Comparison of ENCODE assay signal across 22 cellular contexts in genomic region chr3:47265008-47265407, GRCh38. TPM values are rescaled to one million over a fixed set of nuclear protein-coding genes. Genes with fewer than 3 reads are reported as not detected.
DNase-seq lines count a peak whose midpoint lies in the region; ATAC-seq and FAIRE-seq lines count a peak whose summit lies in the region.
"Had no signal": no experiment of that assay in that cellular context is flagged by ENCODE, and none has a peak within 500 bp of the region (broad histone marks: within the 10 kb centered on the region; RNA-seq: fewer than 3 reads in every experiment).

No MANE protein-coding gene starts in this region.

- H2AK5ac ChIP-seq in mesenchymal stem cell (ENCODE audit: low read length, severe bottlenecking), result peak overlapping the region; percentile 63

- no peak overlapping the region for H2AFZ ChIP-seq in mesenchymal stem cell (ENCODE audit: low read depth, low read length)

- no peak overlapping the region for H3K4me2 ChIP-seq in mesenchymal stem cell (ENCODE audit: low read length, poor library complexity, severe bottlenecking)
- H3K4me2 ChIP-seq: A549 had no signal

- H3K4me1 ChIP-seq in mesenchymal stem cell (ENCODE audit: control insufficient read depth, insufficient read depth, low read depth, low read length), result peaks cover 24% of the 10 kb centered on the region

- H3K9me3 ChIP-seq in mesenchymal stem cell (ENCODE audit: control insufficient read depth, low read length), result no peaks in the 10 kb centered on the region
- H3K9me3 ChIP-seq: A549 had no signal

- H2BK12ac ChIP-seq in mesenchymal stem cell (ENCODE audit: low read length in 2 of 2), result peak overlapping the region in 1 of 2 experiments; percentile 21

- H3K9me3 Mint-ChIP-seq in stimulated activated effector memory CD8-positive, alpha-beta T cell treated with anti-CD3 and anti-CD28 coated beads, Interleukin-12 subunit alpha, Interleukin-12 subunit beta, amount 100 ng/mL, for 72 hours, result no peaks in the 10 kb centered on the region
- H3K9me3 Mint-ChIP-seq: CD8-positive, alpha-beta memory T cell; HFFc6 had no signal

- H3K4me3 ChIP-seq in mesenchymal stem cell (ENCODE audit: insufficient read depth in 1 of 2, low read depth in 1 of 2, low read length in 2 of 2), result no peak overlapping the region
- H3K4me3 ChIP-seq: A549, GM12878 had no signal

- no peaks in the 10 kb centered on the region for H3K36me3 ChIP-seq in mesenchymal stem cell (ENCODE audit: control insufficient read depth in 1 of 2, insufficient read depth in 2 of 2, low read depth in 1 of 2, low read length in 2 of 2)

- no peak for FAIRE-seq in HTR-8/SVneo (lab: Jason Lieb, UNC)
- FAIRE-seq: A549, GM12878, HepG2 had no signal

- no peak overlapping the region for H4K8ac ChIP-seq in mesenchymal stem cell (ENCODE audit: low read length)

- H2BK120ac ChIP-seq in mesenchymal stem cell (ENCODE audit: low read depth, low read length), result no peak overlapping the region

- peak overlapping the region; percentile 13 for H3K27ac Mint-ChIP-seq in stimulated activated effector memory CD8-positive, alpha-beta T cell treated with anti-CD3 and anti-CD28 coated beads, Interleukin-12 subunit alpha, Interleukin-12 subunit beta, amount 100 ng/mL, for 72 hours
- H3K27ac Mint-ChIP-seq: CD8-positive, alpha-beta memory T cell; HFFc6 had no signal

- H3K18ac ChIP-seq in mesenchymal stem cell (ENCODE audit: low read depth in 1 of 2, low read length in 2 of 2), result no peak overlapping the region

- no peak overlapping the region for H3K27ac ChIP-seq in mesenchymal stem cell (ENCODE audit: low read length, poor library complexity, severe bottlenecking)
- H3K27ac ChIP-seq: 22Rv1, A549 had no signal

- 96% methylated on average over 1 of the region's 1 CpG for WGBS in mesenchymal stem cell

- H3K4me3 Mint-ChIP-seq in stimulated activated effector memory CD8-positive, alpha-beta T cell treated with anti-CD3 and anti-CD28 coated beads, Interleukin-12 subunit alpha, Interleukin-12 subunit beta, amount 100 ng/mL, for 72 hours, result no peak overlapping the region
- H3K4me3 Mint-ChIP-seq: CD8-positive, alpha-beta memory T cell; HFFc6 had no signal

- H2BK15ac ChIP-seq in mesenchymal stem cell (ENCODE audit: low read depth, poor library complexity, severe bottlenecking), result peak overlapping the region; percentile 13

- no peak overlapping the region for H4K91ac ChIP-seq in mesenchymal stem cell (ENCODE audit: low read length)

- H2BK5ac ChIP-seq in mesenchymal stem cell (ENCODE audit: low read depth, low read length, poor library complexity, severe bottlenecking), result no peak overlapping the region

- no peaks in the 10 kb centered on the region for H3K79me1 ChIP-seq in mesenchymal stem cell (replicated peaks; ENCODE audit: low read length, poor library complexity, severe bottlenecking)

- H3K9ac ChIP-seq in mesenchymal stem cell (ENCODE audit: low read length), result no peak overlapping the region

- H3K23ac ChIP-seq in mesenchymal stem cell (ENCODE audit: low read length in 2 of 2), result no peak overlapping the region

- no peak for ATAC-seq in activated CD4-positive, CD25-positive, alpha-beta regulatory T cell treated with anti-CD3 and anti-CD28 coated beads, Interleukin-2, amount 50 U/mL, for 24 hours
- no peak for ATAC-seq in stimulated activated effector memory CD8-positive, alpha-beta T cell treated with anti-CD3 and anti-CD28 coated beads, Interleukin-12 subunit alpha, Interleukin-12 subunit beta, amount 100 ng/mL, for 72 hours
- ATAC-seq: A549, HCT116, HepG2 had no signal

- DNase-seq in activated CD4-positive, CD25-positive, alpha-beta regulatory T cell treated with anti-CD3 and anti-CD28 coated beads, Interleukin-2, amount 50 U/mL, for 72 hours, result peak; percentile 3
- DNase-seq in mesenchymal stem cell (no peak), HTR-8/SVneo (ENCODE audit: insufficient read length, low spot score) (no peak), NCI-H2196 treated with DMSO at 0.1 percent for 48 hours (lab: John Stamatoyannopoulos, UW; ENCODE audit: unreplicated experiment) (no peak)
- DNase-seq in stimulated activated effector memory CD8-positive, alpha-beta T cell treated with anti-CD3 and anti-CD28 coated beads, Interleukin-12 subunit alpha, Interleukin-12 subunit beta, amount 100 ng/mL, for 72 hours (ENCODE audit: low spot score in 2 of 2), result no peak
- DNase-seq in stimulated activated CD4-positive, alpha-beta T cell treated with anti-CD3 and anti-CD28 coated beads, Interleukin-2, amount 100 ng/mL, for 48 hours, result no peak
- DNase-seq: AML-193; CD8-positive, alpha-beta memory T cell; COR-L47; DMS 273 treated with DMSO at 0.1 percent for 48 hours; DMS53; DND-41; EL; GOT3; H7; HFFc6 had no signal

- H3K27me3 ChIP-seq in mesenchymal stem cell (ENCODE audit: control insufficient read depth in 1 of 2, insufficient read depth in 1 of 2, low read length in 2 of 2), result no peaks in the 10 kb centered on the region

- H3K36me3 Mint-ChIP-seq in stimulated activated effector memory CD8-positive, alpha-beta T cell treated with anti-CD3 and anti-CD28 coated beads, Interleukin-12 subunit alpha, Interleukin-12 subunit beta, amount 100 ng/mL, for 72 hours, result no peaks in the 10 kb centered on the region
- H3K36me3 Mint-ChIP-seq: CD8-positive, alpha-beta memory T cell had no signal

- H3K14ac ChIP-seq in mesenchymal stem cell (ENCODE audit: low read length in 2 of 2), result no peak overlapping the region

- H3K4ac ChIP-seq in mesenchymal stem cell (ENCODE audit: low read depth in 1 of 2, low read length in 2 of 2), result no peak overlapping the region

- peaks cover 7% of the 10 kb centered on the region for H3K4me1 Mint-ChIP-seq in stimulated activated effector memory CD8-positive, alpha-beta T cell treated with anti-CD3 and anti-CD28 coated beads, Interleukin-12 subunit alpha, Interleukin-12 subunit beta, amount 100 ng/mL, for 72 hours

RNA-seq across cellular contexts. Expression of gene KIF9, which starts 17.6 kb away (rescaled TPM):
- 6.5 TPM for polyA plus RNA-seq in mesenchymal stem cell (2013, experiment 1 of 2)
- polyA plus RNA-seq in mesenchymal stem cell (2013, experiment 2 of 2), result 6.5 TPM

RNA-seq across cellular contexts. Expression of gene KLHL18, which starts 17.7 kb away (rescaled TPM):
- polyA plus RNA-seq in mesenchymal stem cell (2013, experiment 1 of 2), result 10.2 TPM
- 10.3 TPM for polyA plus RNA-seq in mesenchymal stem cell (2013, experiment 2 of 2)
